1 cellular context compared by ENCODE assay signal in the genomic region with DNA sequence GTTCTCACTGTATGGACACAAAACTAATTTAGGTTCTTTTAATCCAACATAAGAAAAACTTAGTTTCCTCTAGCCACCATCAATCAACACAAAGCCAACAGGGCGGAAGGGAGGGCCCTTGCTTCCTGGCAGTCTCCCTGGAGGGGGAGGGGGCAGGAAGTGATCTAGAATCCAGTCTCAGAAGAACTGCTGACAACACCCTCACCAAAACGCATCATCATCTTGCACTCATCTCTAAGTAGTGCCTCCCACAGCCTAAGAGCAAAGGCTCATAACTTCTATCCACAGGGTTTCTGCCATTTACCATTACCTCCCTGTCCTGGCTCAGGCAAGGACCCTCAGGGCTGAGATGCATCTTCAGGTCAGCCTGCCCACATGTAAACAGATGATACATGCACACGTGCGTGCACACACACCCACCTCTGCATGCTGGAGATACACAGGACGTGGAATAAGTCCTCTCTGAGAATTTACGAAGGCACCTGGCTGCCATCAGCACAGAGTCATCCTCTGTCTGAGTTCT.
A peak's percentile ranks its signal among the peaks of the same experiment; 100 is the strongest.
TF ChIP-seq lines count a peak whose summit lies in the region.

No MANE protein-coding gene starts in this region.

TF ChIP-seq in K562, 482 proteins besides CTCF, POLR2A, EP300 and RAD21 (continued from another document and continues in another):
- TF ChIP-seq, protein P1, sequence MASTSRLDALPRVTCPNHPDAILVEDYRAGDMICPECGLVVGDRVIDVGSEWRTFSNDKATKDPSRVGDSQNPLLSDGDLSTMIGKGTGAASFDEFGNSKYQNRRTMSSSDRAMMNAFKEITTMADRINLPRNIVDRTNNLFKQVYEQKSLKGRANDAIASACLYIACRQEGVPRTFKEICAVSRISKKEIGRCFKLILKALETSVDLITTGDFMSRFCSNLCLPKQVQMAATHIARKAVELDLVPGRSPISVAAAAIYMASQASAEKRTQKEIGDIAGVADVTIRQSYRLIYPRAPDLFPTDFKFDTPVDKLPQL (IDR thresholded peaks at IDR 0.05; ENCODE audit: extremely low read depth, insufficient read length) = no peak
- TF ChIP-seq ZSCAN29 (IDR thresholded peaks at IDR 0.05) (no peak), FOXP1 (CRISPR knock-in tag; IDR thresholded peaks at IDR 0.05) (no peak), L3MBTL2 (IDR thresholded peaks at IDR 0.05) (no peak), MEF2D (tag; conservative IDR thresholded peaks at IDR 0.05; ENCODE audit: low read depth) (no peak), NR2C2 (CRISPR knock-in tag; IDR thresholded peaks at IDR 0.05) (no peak), NR2C2 (tag; IDR thresholded peaks at IDR 0.05) (peak; percentile 44; the same call in 1 of the 2 replicates), CHD2 (IDR thresholded peaks at IDR 0.05; ENCODE audit: low read depth, low read length) (no peak), FOXM1 (IDR thresholded peaks at IDR 0.05; ENCODE audit: low read depth) (no peak), FOXM1 (CRISPR knock-in tag; IDR thresholded peaks at IDR 0.05; ENCODE audit: low read depth) (no peak), TARDBP (IDR thresholded peaks at IDR 0.05) (no peak), HMBOX1 (IDR thresholded peaks at IDR 0.05) (no peak), LCOR (CRISPR knock-in tag; IDR thresholded peaks at IDR 0.05) (no peak), JUND (IDR thresholded peaks at IDR 0.05; ENCODE audit: borderline replicate concordance, low read depth, low read length) (0 out of 2 replicates have a peak, but pooled peaks have one; percentile 18), JUND (tag; IDR thresholded peaks at IDR 0.05; ENCODE audit: borderline replicate concordance, low read depth, low read length) (peak; percentile 18; the same call in 1 of the 3 replicates), MIER1 (IDR thresholded peaks at IDR 0.05; ENCODE audit: low read depth) (no peak), ZNF175 (CRISPR knock-in tag; IDR thresholded peaks at IDR 0.05; ENCODE audit: low read depth) (peak; percentile 77), GABPA (tag; conservative IDR thresholded peaks at IDR 0.05; ENCODE audit: low read depth) (peak; percentile 92), ZNF584 (CRISPR knock-in tag; IDR thresholded peaks at IDR 0.05; ENCODE audit: low read depth) (0 out of 2 replicates have a peak, but pooled peaks have one; percentile 71), TAF9B (IDR thresholded peaks at IDR 0.05; ENCODE audit: partially characterized antibody) (no peak), SPI1 (IDR thresholded peaks at IDR 0.05; ENCODE audit: borderline replicate concordance, low read depth, low read length) (peak; percentile 6; the same call in 1 of the 2 replicates), ZNF583 (CRISPR knock-in tag; IDR thresholded peaks at IDR 0.05) (no peak), BHLHE40 (IDR thresholded peaks at IDR 0.05; ENCODE audit: low read length) (peak; percentile 80), RBM39 (optimal IDR thresholded peaks at IDR 0.05; ENCODE audit: low read depth, low read length) (no peak), HMG20B (CRISPR knock-in tag; IDR thresholded peaks at IDR 0.05) (no peak), BCLAF1 (IDR thresholded peaks at IDR 0.05; ENCODE audit: borderline replicate concordance in 1 of 2, control insufficient read depth in 1 of 2, low read depth in 2 of 2, low read length in 1 of 2) (no peak), TRIM24 (IDR thresholded peaks at IDR 0.05) (0 out of 4 replicates have a peak, but pooled peaks of 1 of the 2 experiments have one; percentile 28), CREB1 (IDR thresholded peaks at IDR 0.05) (peak; percentile 90), CREB1 (CRISPR knock-in tag; IDR thresholded peaks at IDR 0.05) (peak; percentile 89), NCOA6 (IDR thresholded peaks at IDR 0.05) (no peak), SFPQ (IDR thresholded peaks at IDR 0.05; ENCODE audit: low read depth, low read length) (no peak), ZNF764 (CRISPR knock-in tag; IDR thresholded peaks at IDR 0.05; ENCODE audit: low read depth) (no peak), CREM (IDR thresholded peaks at IDR 0.05; ENCODE audit: low read depth) (peak; percentile 91), RFX7 (CRISPR knock-in tag; IDR thresholded peaks at IDR 0.05) (no peak), FOSL1 (tag; conservative IDR thresholded peaks at IDR 0.05) (peak; percentile 45), CEBPB (tag; IDR thresholded peaks at IDR 0.05) (no peak), CTBP1 (IDR thresholded peaks at IDR 0.05; ENCODE audit: borderline replicate concordance) (peak; percentile 64; the same call in 1 of the 2 replicates), NCOR1 (IDR thresholded peaks at IDR 0.05) (no peak), JUNB (CRISPR knock-in tag; conservative IDR thresholded peaks at IDR 0.05) (no peak), SRSF3 (IDR thresholded peaks at IDR 0.05; ENCODE audit: insufficient read depth, low read length) (no peak), POLR2H (tag; IDR thresholded peaks at IDR 0.05; ENCODE audit: low read depth) (no peak), ZNF140 (CRISPR knock-in tag; IDR thresholded peaks at IDR 0.05) (no peak), EGR1 (conservative IDR thresholded peaks at IDR 0.05) (no peak), NR4A1 (CRISPR knock-in tag; IDR thresholded peaks at IDR 0.05) (no peak), NR4A1 (tag; IDR thresholded peaks at IDR 0.05) (no peak), USF1 (CRISPR knock-in tag; IDR thresholded peaks at IDR 0.05) (no peak), SETDB1 (IDR thresholded peaks at IDR 0.05; ENCODE audit: low read length) (no peak), TFAM (CRISPR knock-in tag; conservative IDR thresholded peaks at IDR 0.05) (no peak), MAFK (IDR thresholded peaks at IDR 0.05; ENCODE audit: low read length) (peak; percentile 40; the same call in 1 of the 2 replicates), KDM5B (IDR thresholded peaks at IDR 0.05; ENCODE audit: insufficient replicate concordance, low read depth, low read length) (no peak), ZZZ3 (IDR thresholded peaks at IDR 0.05) (no peak), ZBTB2 (IDR thresholded peaks at IDR 0.05) (no peak)
- TF ChIP-seq, protein P2, sequence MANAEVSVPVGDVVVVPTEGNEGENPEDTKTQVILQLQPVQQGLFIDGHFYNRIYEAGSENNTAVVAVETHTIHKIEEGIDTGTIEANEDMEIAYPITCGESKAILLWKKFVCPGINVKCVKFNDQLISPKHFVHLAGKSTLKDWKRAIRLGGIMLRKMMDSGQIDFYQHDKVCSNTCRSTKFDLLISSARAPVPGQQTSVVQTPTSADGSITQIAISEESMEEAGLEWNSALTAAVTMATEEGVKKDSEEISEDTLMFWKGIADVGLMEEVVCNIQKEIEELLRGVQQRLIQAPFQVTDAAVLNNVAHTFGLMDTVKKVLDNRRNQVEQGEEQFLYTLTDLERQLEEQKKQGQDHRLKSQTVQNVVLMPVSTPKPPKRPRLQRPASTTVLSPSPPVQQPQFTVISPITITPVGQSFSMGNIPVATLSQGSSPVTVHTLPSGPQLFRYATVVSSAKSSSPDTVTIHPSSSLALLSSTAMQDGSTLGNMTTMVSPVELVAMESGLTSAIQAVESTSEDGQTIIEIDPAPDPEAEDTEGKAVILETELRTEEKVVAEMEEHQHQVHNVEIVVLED (CRISPR knock-in tag; IDR thresholded peaks at IDR 0.05) = no peak
- TF ChIP-seq, protein P3, sequence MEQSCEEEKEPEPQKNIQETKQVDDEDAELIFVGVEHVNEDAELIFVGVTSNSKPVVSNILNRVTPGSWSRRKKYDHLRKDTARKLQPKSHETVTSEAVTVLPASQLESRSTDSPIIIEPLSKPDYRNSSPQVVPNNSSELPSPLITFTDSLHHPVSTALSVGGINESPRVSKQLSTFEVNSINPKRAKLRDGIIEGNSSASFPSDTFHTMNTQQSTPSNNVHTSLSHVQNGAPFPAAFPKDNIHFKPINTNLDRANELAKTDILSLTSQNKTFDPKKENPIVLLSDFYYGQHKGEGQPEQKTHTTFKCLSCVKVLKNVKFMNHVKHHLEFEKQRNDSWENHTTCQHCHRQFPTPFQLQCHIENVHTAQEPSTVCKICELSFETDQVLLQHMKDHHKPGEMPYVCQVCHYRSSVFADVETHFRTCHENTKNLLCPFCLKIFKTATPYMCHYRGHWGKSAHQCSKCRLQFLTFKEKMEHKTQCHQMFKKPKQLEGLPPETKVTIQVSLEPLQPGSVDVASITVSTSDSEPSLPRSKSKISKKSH (CRISPR knock-in tag; IDR thresholded peaks at IDR 0.05) = no peak
- TF ChIP-seq, protein P4, sequence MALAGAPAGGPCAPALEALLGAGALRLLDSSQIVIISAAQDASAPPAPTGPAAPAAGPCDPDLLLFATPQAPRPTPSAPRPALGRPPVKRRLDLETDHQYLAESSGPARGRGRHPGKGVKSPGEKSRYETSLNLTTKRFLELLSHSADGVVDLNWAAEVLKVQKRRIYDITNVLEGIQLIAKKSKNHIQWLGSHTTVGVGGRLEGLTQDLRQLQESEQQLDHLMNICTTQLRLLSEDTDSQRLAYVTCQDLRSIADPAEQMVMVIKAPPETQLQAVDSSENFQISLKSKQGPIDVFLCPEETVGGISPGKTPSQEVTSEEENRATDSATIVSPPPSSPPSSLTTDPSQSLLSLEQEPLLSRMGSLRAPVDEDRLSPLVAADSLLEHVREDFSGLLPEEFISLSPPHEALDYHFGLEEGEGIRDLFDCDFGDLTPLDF (CRISPR knock-in tag; IDR thresholded peaks at IDR 0.05) = no peak
- TF ChIP-seq, protein P5, sequence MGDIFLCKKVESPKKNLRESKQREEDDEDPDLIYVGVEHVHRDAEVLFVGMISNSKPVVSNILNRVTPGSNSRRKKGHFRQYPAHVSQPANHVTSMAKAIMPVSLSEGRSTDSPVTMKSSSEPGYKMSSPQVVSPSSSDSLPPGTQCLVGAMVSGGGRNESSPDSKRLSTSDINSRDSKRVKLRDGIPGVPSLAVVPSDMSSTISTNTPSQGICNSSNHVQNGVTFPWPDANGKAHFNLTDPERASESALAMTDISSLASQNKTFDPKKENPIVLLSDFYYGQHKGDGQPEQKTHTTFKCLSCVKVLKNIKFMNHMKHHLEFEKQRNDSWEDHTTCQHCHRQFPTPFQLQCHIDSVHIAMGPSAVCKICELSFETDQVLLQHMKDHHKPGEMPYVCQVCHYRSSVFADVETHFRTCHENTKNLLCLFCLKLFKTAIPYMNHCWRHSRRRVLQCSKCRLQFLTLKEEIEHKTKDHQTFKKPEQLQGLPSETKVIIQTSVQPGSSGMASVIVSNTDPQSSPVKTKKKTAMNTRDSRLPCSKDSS (IDR thresholded peaks at IDR 0.05; ENCODE audit: low read depth, partially characterized antibody) = no peak
